In the genomic region with DNA sequence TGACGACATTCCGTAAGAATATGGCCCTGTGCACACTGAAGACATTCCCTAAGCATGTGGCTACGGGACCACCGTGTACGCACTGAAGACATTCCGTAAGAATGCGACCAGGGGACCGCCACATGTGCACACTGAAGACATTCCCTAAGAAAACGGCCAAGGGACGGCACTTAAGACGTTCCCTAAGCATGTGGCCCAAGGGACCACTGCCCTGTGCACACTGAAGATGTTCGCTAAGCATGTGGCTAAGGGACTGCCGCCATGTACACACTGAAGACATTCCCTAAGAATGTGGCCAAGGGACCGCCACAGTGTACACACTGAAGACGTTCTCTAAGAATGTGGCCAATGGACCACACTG, we compare ENCODE assay signal across 34 cellular contexts.
"Had no signal": no experiment of that assay in that cellular context is flagged by ENCODE, and none has a peak within 500 bp of the region (broad histone marks: within the 10 kb centered on the region; RNA-seq: fewer than 3 reads in every experiment).

No MANE protein-coding gene starts in this region.

- H3K9me3 Mint-ChIP-seq: activated B cell treated with CpG ODN at 0.5 μM for 24 hours; activated naive CD4-positive, alpha-beta T cell treated with anti-CD3 and anti-CD28 coated beads, Interleukin-2, amount 50 U/mL, for 24 hours had no signal

- H3K27ac ChIP-seq: adrenal gland, body of pancreas, coronary artery, dorsolateral prefrontal cortex, WERI-Rb-1 had no signal

- DNase-seq: activated B cell treated with CpG ODN at 0.5 μM for 24 hours; activated CD4-positive, alpha-beta T cell treated with anti-CD3 and anti-CD28 coated beads for 48 hours; activated CD4-positive, alpha-beta T cell treated with anti-CD3 and anti-CD28 coated beads, Interleukin-2, amount 50 U/mL, for 1 hour; activated CD4-positive, alpha-beta T cell treated with anti-CD3 and anti-CD28 coated beads, Interleukin-2, amount 50 U/mL, for 48 hours; activated CD8-positive, alpha-beta memory T cell treated with anti-CD3 and anti-CD28 coated beads for 24 hours; activated CD8-positive, alpha-beta T cell treated with anti-CD3 and anti-CD28 coated beads for 36 hours; activated effector memory CD4-positive, alpha-beta T cell treated with Interleukin-2 at 50 U/mL for 16 hours; activated naive CD4-positive, alpha-beta T cell treated with anti-CD3 and anti-CD28 coated beads for 36 hours; activated naive CD8-positive, alpha-beta T cell treated with anti-CD3 and anti-CD28 coated beads for 36 hours; activated naive CD8-positive, alpha-beta T cell treated with anti-CD3 and anti-CD28 coated beads, Interleukin-2, amount 50 U/mL, for 24 hours; activated T-cell treated with anti-CD3 and anti-CD28 coated beads, Interleukin-2, amount 50 U/mL, for 4 hours; adrenal gland; amygdala; aorta; body of pancreas; central memory CD4-positive, alpha-beta T cell; cerebellar nuclear complex; effector memory CD4-positive, alpha-beta T cell; foreskin fibroblast; head of caudate nucleus; T-helper 1 cell; T-helper 17 cell; T1000; WERI-Rb-1 had no signal

- H3K4me1 Mint-ChIP-seq: activated B cell treated with CpG ODN at 0.5 μM for 24 hours; activated naive CD8-positive, alpha-beta T cell treated with anti-CD3 and anti-CD28 coated beads for 36 hours; activated naive CD8-positive, alpha-beta T cell treated with anti-CD3 and anti-CD28 coated beads, Interleukin-2, amount 50 U/mL, for 24 hours had no signal

- H3K36me3 ChIP-seq: adrenal gland had no signal

- H3K9me3 ChIP-seq: adrenal gland, body of pancreas had no signal

- FAIRE-seq: frontal cortex had no signal

- H3K4me3 ChIP-seq: adrenal gland, body of pancreas, coronary artery, dorsolateral prefrontal cortex had no signal

- H3K4me3 Mint-ChIP-seq: activated B cell treated with CpG ODN at 0.5 μM for 24 hours; activated CD8-positive, alpha-beta T cell treated with anti-CD3 and anti-CD28 coated beads for 36 hours; activated naive CD4-positive, alpha-beta T cell treated with anti-CD3 and anti-CD28 coated beads for 36 hours; activated naive CD4-positive, alpha-beta T cell treated with anti-CD3 and anti-CD28 coated beads, Interleukin-2, amount 50 U/mL, for 24 hours; activated naive CD8-positive, alpha-beta T cell treated with anti-CD3 and anti-CD28 coated beads for 36 hours; activated naive CD8-positive, alpha-beta T cell treated with anti-CD3 and anti-CD28 coated beads, Interleukin-2, amount 50 U/mL, for 24 hours; activated T-cell treated with anti-CD3 and anti-CD28 coated beads, Interleukin-2, amount 50 U/mL, for 4 hours; activated T-helper 17 cell treated with anti-CD3 and anti-CD28 coated beads, Interleukin-2, amount 50 U/mL, for 72 hours; dendritic cell treated with granulocyte-macrophage colony-stimulating factor and Interleukin-4, amounts not matched to agents 40 ng/mL and 50 ng/mL, for 4 days; endodermal cell; T-helper 17 cell; T-helper 2 cell treated with Interferon-gamma antibody and Interleukin-4, amounts not matched to agents 5 μg/mL and 100 μg/mL, for 36 hours had no signal

- H3K27ac Mint-ChIP-seq: activated B cell treated with CpG ODN at 0.5 μM for 24 hours; activated CD8-positive, alpha-beta T cell treated with anti-CD3 and anti-CD28 coated beads for 36 hours; activated naive CD4-positive, alpha-beta T cell treated with anti-CD3 and anti-CD28 coated beads for 36 hours; activated naive CD4-positive, alpha-beta T cell treated with anti-CD3 and anti-CD28 coated beads, Interleukin-2, amount 50 U/mL, for 24 hours; activated naive CD8-positive, alpha-beta T cell treated with anti-CD3 and anti-CD28 coated beads for 36 hours; activated naive CD8-positive, alpha-beta T cell treated with anti-CD3 and anti-CD28 coated beads, Interleukin-2, amount 50 U/mL, for 24 hours; activated T-helper 17 cell treated with anti-CD3 and anti-CD28 coated beads, Interleukin-2, amount 50 U/mL, for 72 hours; dendritic cell treated with granulocyte-macrophage colony-stimulating factor and Interleukin-4, amounts not matched to agents 40 ng/mL and 50 ng/mL, for 4 days; endodermal cell; T-helper 17 cell; T-helper 2 cell treated with Interferon-gamma antibody and Interleukin-4, amounts not matched to agents 5 μg/mL and 100 μg/mL, for 36 hours had no signal

- ATAC-seq: activated CD4-positive, CD25-positive, alpha-beta regulatory T cell treated with anti-CD3 and anti-CD28 coated beads, Interleukin-2, amount 50 U/mL, for 24 hours; activated CD8-positive, alpha-beta T cell treated with anti-CD3 and anti-CD28 coated beads for 36 hours; activated naive CD8-positive, alpha-beta T cell treated with anti-CD3 and anti-CD28 coated beads, Interleukin-2, amount 50 U/mL, for 24 hours; activated T-cell treated with anti-CD3 and anti-CD28 coated beads, Interleukin-2, amount 50 U/mL, for 4 hours; activated T-helper 17 cell treated with anti-CD3 and anti-CD28 coated beads, Interleukin-2, amount 50 U/mL, for 72 hours; body of pancreas; esophagus mucosa; T-helper 17 cell had no signal

- H3K27me3 ChIP-seq: adrenal gland, body of pancreas, dorsolateral prefrontal cortex had no signal

- H3K27me3 Mint-ChIP-seq: activated B cell treated with CpG ODN at 0.5 μM for 24 hours; activated CD8-positive, alpha-beta T cell treated with anti-CD3 and anti-CD28 coated beads for 36 hours; activated naive CD4-positive, alpha-beta T cell treated with anti-CD3 and anti-CD28 coated beads, Interleukin-2, amount 50 U/mL, for 24 hours; activated naive CD8-positive, alpha-beta T cell treated with anti-CD3 and anti-CD28 coated beads for 36 hours; activated naive CD8-positive, alpha-beta T cell treated with anti-CD3 and anti-CD28 coated beads, Interleukin-2, amount 50 U/mL, for 24 hours; activated T-helper 17 cell treated with anti-CD3 and anti-CD28 coated beads, Interleukin-2, amount 50 U/mL, for 72 hours; dendritic cell treated with granulocyte-macrophage colony-stimulating factor and Interleukin-4, amounts not matched to agents 40 ng/mL and 50 ng/mL, for 4 days; T-helper 17 cell had no signal

- H3K4me1 ChIP-seq: adrenal gland had no signal
